In the genomic region with DNA sequence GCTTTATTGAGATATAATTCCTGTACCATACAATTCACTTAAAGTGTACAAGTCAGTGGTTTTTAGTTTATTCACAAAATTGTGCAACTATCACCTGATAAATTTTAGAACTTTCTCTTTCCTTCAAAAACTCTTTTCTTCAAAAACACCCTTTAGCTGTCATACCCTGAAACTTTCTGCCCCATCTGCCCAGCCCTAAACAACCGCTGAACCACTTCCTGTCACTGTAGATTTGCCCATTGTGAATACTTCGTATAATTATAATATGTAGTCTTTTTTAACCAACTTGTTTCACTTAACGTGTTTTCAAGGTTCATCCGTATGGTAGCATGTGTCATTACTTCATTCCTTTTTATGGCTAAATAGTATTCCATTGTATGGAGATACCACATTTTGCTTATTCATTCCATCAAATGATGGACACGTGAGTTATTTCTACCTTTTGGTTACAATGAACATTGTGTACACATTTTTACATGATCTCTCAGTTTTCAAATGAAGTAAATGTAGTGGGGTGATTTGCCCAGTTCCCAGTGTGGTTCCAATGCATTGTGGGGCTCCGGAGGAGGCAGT, we compare ENCODE assay signal across 1 cellular context.
TF ChIP-seq lines count a peak whose summit lies in the region.

No MANE protein-coding gene starts in this region.

TF ChIP-seq in GM12878, 131 proteins besides CTCF, POLR2A, EP300 and RAD21 (continued from another document):
- peak; percentile 45; the same call in 1 of the 2 replicates for TF ChIP-seq RUNX3 (IDR thresholded peaks at IDR 0.05; ENCODE audit: low read length)
- TF ChIP-seq HDAC6 (IDR thresholded peaks at IDR 0.05; ENCODE audit: unreplicated experiment): no peak
- TF ChIP-seq, protein P1, sequence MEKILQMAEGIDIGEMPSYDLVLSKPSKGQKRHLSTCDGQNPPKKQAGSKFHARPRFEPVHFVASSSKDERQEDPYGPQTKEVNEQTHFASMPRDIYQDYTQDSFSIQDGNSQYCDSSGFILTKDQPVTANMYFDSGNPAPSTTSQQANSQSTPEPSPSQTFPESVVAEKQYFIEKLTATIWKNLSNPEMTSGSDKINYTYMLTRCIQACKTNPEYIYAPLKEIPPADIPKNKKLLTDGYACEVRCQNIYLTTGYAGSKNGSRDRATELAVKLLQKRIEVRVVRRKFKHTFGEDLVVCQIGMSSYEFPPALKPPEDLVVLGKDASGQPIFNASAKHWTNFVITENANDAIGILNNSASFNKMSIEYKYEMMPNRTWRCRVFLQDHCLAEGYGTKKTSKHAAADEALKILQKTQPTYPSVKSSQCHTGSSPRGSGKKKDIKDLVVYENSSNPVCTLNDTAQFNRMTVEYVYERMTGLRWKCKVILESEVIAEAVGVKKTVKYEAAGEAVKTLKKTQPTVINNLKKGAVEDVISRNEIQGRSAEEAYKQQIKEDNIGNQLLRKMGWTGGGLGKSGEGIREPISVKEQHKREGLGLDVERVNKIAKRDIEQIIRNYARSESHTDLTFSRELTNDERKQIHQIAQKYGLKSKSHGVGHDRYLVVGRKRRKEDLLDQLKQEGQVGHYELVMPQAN (conservative IDR thresholded peaks at IDR 0.05): no peak
- TF ChIP-seq, protein P2, sequence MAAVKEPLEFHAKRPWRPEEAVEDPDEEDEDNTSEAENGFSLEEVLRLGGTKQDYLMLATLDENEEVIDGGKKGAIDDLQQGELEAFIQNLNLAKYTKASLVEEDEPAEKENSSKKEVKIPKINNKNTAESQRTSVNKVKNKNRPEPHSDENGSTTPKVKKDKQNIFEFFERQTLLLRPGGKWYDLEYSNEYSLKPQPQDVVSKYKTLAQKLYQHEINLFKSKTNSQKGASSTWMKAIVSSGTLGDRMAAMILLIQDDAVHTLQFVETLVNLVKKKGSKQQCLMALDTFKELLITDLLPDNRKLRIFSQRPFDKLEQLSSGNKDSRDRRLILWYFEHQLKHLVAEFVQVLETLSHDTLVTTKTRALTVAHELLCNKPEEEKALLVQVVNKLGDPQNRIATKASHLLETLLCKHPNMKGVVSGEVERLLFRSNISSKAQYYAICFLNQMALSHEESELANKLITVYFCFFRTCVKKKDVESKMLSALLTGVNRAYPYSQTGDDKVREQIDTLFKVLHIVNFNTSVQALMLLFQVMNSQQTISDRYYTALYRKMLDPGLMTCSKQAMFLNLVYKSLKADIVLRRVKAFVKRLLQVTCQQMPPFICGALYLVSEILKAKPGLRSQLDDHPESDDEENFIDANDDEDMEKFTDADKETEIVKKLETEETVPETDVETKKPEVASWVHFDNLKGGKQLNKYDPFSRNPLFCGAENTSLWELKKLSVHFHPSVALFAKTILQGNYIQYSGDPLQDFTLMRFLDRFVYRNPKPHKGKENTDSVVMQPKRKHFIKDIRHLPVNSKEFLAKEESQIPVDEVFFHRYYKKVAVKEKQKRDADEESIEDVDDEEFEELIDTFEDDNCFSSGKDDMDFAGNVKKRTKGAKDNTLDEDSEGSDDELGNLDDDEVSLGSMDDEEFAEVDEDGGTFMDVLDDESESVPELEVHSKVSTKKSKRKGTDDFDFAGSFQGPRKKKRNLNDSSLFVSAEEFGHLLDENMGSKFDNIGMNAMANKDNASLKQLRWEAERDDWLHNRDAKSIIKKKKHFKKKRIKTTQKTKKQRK (IDR thresholded peaks at IDR 0.05; ENCODE audit: low read depth, low read length): no peak
- TF ChIP-seq ZNF217 (IDR thresholded peaks at IDR 0.05): 0 out of 2 replicates have a peak, but pooled peaks have one; percentile 35
- TF ChIP-seq, protein P3, sequence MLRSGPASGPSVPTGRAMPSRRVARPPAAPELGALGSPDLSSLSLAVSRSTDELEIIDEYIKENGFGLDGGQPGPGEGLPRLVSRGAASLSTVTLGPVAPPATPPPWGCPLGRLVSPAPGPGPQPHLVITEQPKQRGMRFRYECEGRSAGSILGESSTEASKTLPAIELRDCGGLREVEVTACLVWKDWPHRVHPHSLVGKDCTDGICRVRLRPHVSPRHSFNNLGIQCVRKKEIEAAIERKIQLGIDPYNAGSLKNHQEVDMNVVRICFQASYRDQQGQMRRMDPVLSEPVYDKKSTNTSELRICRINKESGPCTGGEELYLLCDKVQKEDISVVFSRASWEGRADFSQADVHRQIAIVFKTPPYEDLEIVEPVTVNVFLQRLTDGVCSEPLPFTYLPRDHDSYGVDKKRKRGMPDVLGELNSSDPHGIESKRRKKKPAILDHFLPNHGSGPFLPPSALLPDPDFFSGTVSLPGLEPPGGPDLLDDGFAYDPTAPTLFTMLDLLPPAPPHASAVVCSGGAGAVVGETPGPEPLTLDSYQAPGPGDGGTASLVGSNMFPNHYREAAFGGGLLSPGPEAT (IDR thresholded peaks at IDR 0.05; ENCODE audit: low read depth): no peak
- no peak for TF ChIP-seq EZH2 (IDR thresholded peaks at IDR 0.05; ENCODE audit: borderline replicate concordance, control insufficient read depth, low read depth, low read length)
- TF ChIP-seq RBBP5 (conservative IDR thresholded peaks at IDR 0.05): no peak
- TF ChIP-seq RAD51 (IDR thresholded peaks at IDR 0.05): no peak
- peak; percentile 59; the same call in 1 of the 2 replicates for TF ChIP-seq SMARCA5 (IDR thresholded peaks at IDR 0.05)
TF ChIP-seq in GM12878: peak in this region for 4.
